Comparison of ENCODE assay signal across 21 cellular contexts in the genomic region with DNA sequence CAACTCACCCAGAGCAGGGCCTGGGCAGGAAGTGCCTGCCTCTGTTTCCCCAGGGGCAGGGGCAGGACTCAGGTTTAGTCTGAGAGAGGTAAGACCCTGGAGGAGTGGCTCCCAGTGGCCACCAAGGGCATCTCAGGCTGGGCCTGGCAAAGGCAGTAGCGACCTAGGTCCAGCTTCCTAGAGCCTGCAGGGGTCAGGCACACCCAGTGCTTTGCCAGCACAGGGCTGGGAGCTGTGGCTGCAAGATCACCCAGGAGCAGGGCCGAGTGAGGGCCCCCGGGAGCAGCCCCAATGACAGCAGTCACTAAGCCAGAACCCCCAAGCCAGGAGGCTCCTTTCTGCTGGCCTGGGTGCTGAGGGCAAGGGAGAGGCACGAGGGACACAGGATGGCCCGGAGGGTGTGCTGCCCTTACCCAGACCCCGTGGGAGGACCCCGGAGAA. TPM values are rescaled to one million over a fixed set of nuclear protein-coding genes. Genes with fewer than 3 reads are reported as not detected.
A peak's percentile ranks its signal among the peaks of the same experiment; 100 is the strongest.
DNase-seq lines count a peak whose midpoint lies in the region; ATAC-seq and TF ChIP-seq lines count a peak whose summit lies in the region.
"Had no signal": no experiment of that assay in that cellular context is flagged by ENCODE, and none has a peak within 500 bp of the region (broad histone marks: within the 10 kb centered on the region; RNA-seq: fewer than 3 reads in every experiment).

No MANE protein-coding gene starts in this region.

- no peak overlapping the region for H3K4me3 ChIP-seq in left ventricle myocardium inferior
- no peak overlapping the region for H3K4me3 ChIP-seq in PC-3 (ENCODE audit: low read length)
- H3K4me3 ChIP-seq in mesendoderm (ENCODE audit: low read length), result no peak overlapping the region
- H3K4me3 ChIP-seq: prostate gland, tibial nerve had no signal

- H3K27me3 Mint-ChIP-seq in type B pancreatic cell, result peaks cover 2% of the 10 kb centered on the region

- H3K4me1 Mint-ChIP-seq in type B pancreatic cell (ENCODE audit: unreplicated experiment), result peaks cover 13% of the 10 kb centered on the region

- no peak overlapping the region for H3K27ac ChIP-seq in left ventricle myocardium inferior (replicated peaks)
- H3K27ac ChIP-seq in PC-3 (ENCODE audit: low read length), result no peak overlapping the region
- no peak overlapping the region for H3K27ac ChIP-seq in mesendoderm (ENCODE audit: low read depth, low read length)
- H3K27ac ChIP-seq: prostate gland, tibial nerve had no signal

- POLR2A ChIA-PET in PC-3 (lab: Charles Lee; ENCODE audit: unreplicated experiment), result no interaction called here

- BruUV-seq in PC-3 (replicated peaks; lab: Mats Ljungman, UMichigan), result no TSS peak

- intact Hi-C loops in left ventricle myocardium superior (cut with micrococcal nuclease), result no loop called here
- intact Hi-C loops in left ventricle myocardium inferior (cut with micrococcal nuclease), result no loop called here
- intact Hi-C loops in PC-3 (cut with micrococcal nuclease), result no loop called here

- H3K79me2 ChIP-seq in PC-3 (ENCODE audit: low read length), result no peaks in the 10 kb centered on the region
- H3K79me2 ChIP-seq in mesendoderm (ENCODE audit: control insufficient read depth, insufficient read depth, low read length), result no peaks in the 10 kb centered on the region

- H3K27ac Mint-ChIP-seq in type B pancreatic cell, result no peak overlapping the region

- no peaks in the 10 kb centered on the region for H4K20me1 ChIP-seq in PC-3 (ENCODE audit: low read length)

- H3F3A ChIP-seq in PC-3 (ENCODE audit: low read length, unreplicated experiment), result no peaks in the 10 kb centered on the region

- ATAC-seq in left ventricle myocardium superior, result no peak
- peak; percentile 22 for ATAC-seq in PC-3
- peak; percentile 10 for ATAC-seq in left lobe of liver

- H3K36me3 ChIP-seq in left ventricle myocardium inferior (no peaks in the 10 kb centered on the region), PC-3 (ENCODE audit: low read depth, low read length) (no peaks in the 10 kb centered on the region), mesendoderm (ENCODE audit: control insufficient read depth, insufficient read depth, low read length) (no peaks in the 10 kb centered on the region)
- H3K36me3 ChIP-seq: prostate gland, tibial nerve had no signal

- CTCF ChIA-PET in PC-3 (lab: Charles Lee), result no interaction called here

- no peak overlapping the region for H4K5ac ChIP-seq in mesendoderm (ENCODE audit: low read length)

- H3K4me1 ChIP-seq in left ventricle myocardium inferior (no peaks in the 10 kb centered on the region), PC-3 (ENCODE audit: insufficient read depth, low read length) (no peaks in the 10 kb centered on the region), mesendoderm (ENCODE audit: control insufficient read depth, low read depth, low read length) (no peaks in the 10 kb centered on the region)
- H3K4me1 ChIP-seq: Caco-2, prostate gland had no signal

- H2AK5ac ChIP-seq in mesendoderm (ENCODE audit: low read length), result no peak overlapping the region

- no peak overlapping the region for H3K56ac ChIP-seq in mesendoderm (ENCODE audit: low read length)

- no peak overlapping the region for H2BK120ac ChIP-seq in mesendoderm (ENCODE audit: low read depth, low read length)

- no peak overlapping the region for H3K9ac ChIP-seq in PC-3 (ENCODE audit: low read length)
- H3K9ac ChIP-seq in mesendoderm (ENCODE audit: low read length), result no peak overlapping the region

- DNase-seq in left ventricle myocardium superior (peak; percentile 18), left ventricle myocardium inferior (no peak), PC-3 (no peak), left lobe of liver (ENCODE audit: low spot score) (no peak), type B pancreatic cell (ENCODE audit: extremely low spot score, unreplicated experiment) (peak; percentile 60), mesendoderm (no peak), NCI-H2081 treated with DMSO at 0.1 percent for 48 hours (lab: John Stamatoyannopoulos, UW) (no peak)
- no peak for DNase-seq in stimulated activated CD4-positive, alpha-beta T cell treated with anti-CD3 and anti-CD28 coated beads, Interleukin-4, amount 100 ng/mL, for 1 hour
- DNase-seq: activated CD4-positive, alpha-beta T cell treated with anti-CD3 and anti-CD28 coated beads, Interleukin-2, amount 50 U/mL, for 1 hour; GF-D8; MV-4-11; NK-92 treated with Interleukin-12 subunit alpha and Interleukin-12 subunit beta, amount 100 ng/mL, for 24 hours; SHP77; T1000 had no signal

- no peak overlapping the region for H3K4ac ChIP-seq in mesendoderm (ENCODE audit: low read depth, low read length)

- H3K27me3 ChIP-seq in left ventricle myocardium inferior (ENCODE audit: low read depth) (peaks cover 22% of the 10 kb centered on the region), PC-3 (ENCODE audit: low read length) (no peaks in the 10 kb centered on the region), mesendoderm (ENCODE audit: insufficient read depth, low read length, poor library complexity) (no peaks in the 10 kb centered on the region)
- H3K27me3 ChIP-seq: tibial nerve had no signal

- TF ChIP-seq CTCF in left ventricle myocardium inferior (IDR thresholded peaks at IDR 0.05; ENCODE audit: borderline replicate concordance) (no peak), PC-3 (conservative IDR thresholded peaks at IDR 0.05; ENCODE audit: low read depth, low read length) (no peak), type B pancreatic cell (conservative IDR thresholded peaks at IDR 0.05) (no peak)

- no peaks in the 10 kb centered on the region for H3K9me3 Mint-ChIP-seq in type B pancreatic cell

- no peak overlapping the region for H3K4me2 ChIP-seq in PC-3 (ENCODE audit: low read length)
- no peak overlapping the region for H3K4me2 ChIP-seq in mesendoderm (ENCODE audit: low read length)

- H2BK5ac ChIP-seq in mesendoderm (ENCODE audit: low read length), result no peak overlapping the region

- H3K36me3 Mint-ChIP-seq in type B pancreatic cell, result no peaks in the 10 kb centered on the region

- no peaks in the 10 kb centered on the region for H3K9me2 ChIP-seq in PC-3 (replicated peaks; ENCODE audit: low read length)

- no peak overlapping the region for H2BK15ac ChIP-seq in mesendoderm (replicated peaks; ENCODE audit: low read depth)

- no peak overlapping the region for H3K4me3 Mint-ChIP-seq in type B pancreatic cell

- H2AFZ ChIP-seq in PC-3 (ENCODE audit: low read length), result no peak overlapping the region

- no CpG with 5 or more reads among the region's 7 CpGs for WGBS in mesendoderm (ENCODE audit: extremely low coverage, insufficient coverage, low lambda C conversion rate)

- H3K79me1 ChIP-seq in mesendoderm (ENCODE audit: low read length), result no peaks in the 10 kb centered on the region

- no peaks in the 10 kb centered on the region for H3K9me3 ChIP-seq in left ventricle myocardium inferior (replicated peaks)
- no peaks in the 10 kb centered on the region for H3K9me3 ChIP-seq in PC-3 (ENCODE audit: low read length)
- H3K9me3 ChIP-seq: Caco-2, prostate gland, tibial nerve had no signal

- H3K23ac ChIP-seq in mesendoderm (ENCODE audit: low read length), result no peak overlapping the region

- no peak overlapping the region for H4K8ac ChIP-seq in mesendoderm (ENCODE audit: low read depth, low read length)

- no peak overlapping the region for H3K18ac ChIP-seq in mesendoderm (ENCODE audit: low read length)

RNA-seq across cellular contexts. Expression of gene DUSP2, which starts 8.8 kb away (rescaled TPM):
- total RNA-seq in left ventricle myocardium superior (1.9 TPM), left ventricle myocardium inferior (0.82 TPM), PC-3 (2014; rRNA removed) (6.9 and 16.7 TPM in 2 replicates), left lobe of liver (0.98 TPM), type B pancreatic cell (ENCODE audit: low replicate concordance) (4.3 and 4.5 TPM in 2 replicates)
- polyA plus RNA-seq in mesendoderm (2013, experiment 1 of 2), result 6.8 TPM
- polyA plus RNA-seq in mesendoderm (2013, experiment 2 of 2), result 6.7 TPM

RNA-seq across cellular contexts. Expression of gene ASTL, which starts 15.7 kb away (rescaled TPM):
- total RNA-seq in left ventricle myocardium superior (not detected), left ventricle myocardium inferior (not detected), PC-3 (2014; rRNA removed) (not detected in 2 replicates), left lobe of liver (not detected), type B pancreatic cell (ENCODE audit: low replicate concordance) (0.93 TPM in 1 of 2 replicates, not detected in the other)
- 0.07 TPM for polyA plus RNA-seq in mesendoderm (2013, experiment 1 of 2)
- polyA plus RNA-seq in mesendoderm (2013, experiment 2 of 2), result not detected
- total RNA-seq: epithelial cell of proximal tubule, glomerular endothelial cell, mucosa of gallbladder had no signal
- polyA plus RNA-seq: keratinocyte had no signal

RNA-seq across cellular contexts. Expression of gene ADRA2B, which starts 37.6 kb away (rescaled TPM):
- 5.0 TPM for total RNA-seq in left ventricle myocardium superior
- 2.9 TPM for total RNA-seq in left ventricle myocardium inferior
- total RNA-seq in PC-3 (2014; rRNA removed), result 0.12 TPM in 1 of 2 replicates, not detected in the other
- 11.4 TPM for total RNA-seq in left lobe of liver
- 2.4 and 13.9 TPM in 2 replicates for total RNA-seq in type B pancreatic cell (ENCODE audit: low replicate concordance)
- polyA plus RNA-seq in mesendoderm (2013, experiment 1 of 2), result 0.51 TPM
- polyA plus RNA-seq in mesendoderm (2013, experiment 2 of 2), result 0.59 TPM
- total RNA-seq: glomerular endothelial cell had no signal
- polyA plus RNA-seq: keratinocyte had no signal

RNA-seq across cellular contexts. Expression of gene STARD7, which starts 54.6 kb away (rescaled TPM):
- total RNA-seq in left ventricle myocardium superior (214 TPM), left ventricle myocardium inferior (174 TPM), PC-3 (2014; rRNA removed) (164 and 169 TPM in 2 replicates), left lobe of liver (67.6 TPM), type B pancreatic cell (ENCODE audit: low replicate concordance) (133 and 146 TPM in 2 replicates)
- polyA plus RNA-seq in mesendoderm (2013, experiment 1 of 2), result 93.9 TPM
- 92.1 TPM for polyA plus RNA-seq in mesendoderm (2013, experiment 2 of 2)

Comparison
In these comparisons a context has a peak if more than half of its experiments do, and no peak if none do; other contexts are left out.
1. DNase-seq: peak in left ventricle myocardium superior (single experiment) and type B pancreatic cell (single experiment); none in left ventricle myocardium inferior (single experiment), PC-3 (single experiment), left lobe of liver (single experiment), stimulated activated CD4-positive, alpha-beta T cell treated with anti-CD3 and anti-CD28 coated beads, Interleukin-4, amount 100 ng/mL, for 1 hour (single experiment), mesendoderm (single experiment) and NCI-H2081 treated with DMSO at 0.1 percent for 48 hours (single experiment).